22 cellular contexts compared by ENCODE assay signal in genomic region chr17:74332017-74332650, GRCh38. TPM values are rescaled to one million over a fixed set of nuclear protein-coding genes. Genes with fewer than 3 reads are reported as not detected.
DNase-seq lines count a peak whose midpoint lies in the region; ATAC-seq and TF ChIP-seq lines count a peak whose summit lies in the region.
"Had no signal": no experiment of that assay in that cellular context is flagged by ENCODE, and none has a peak within 500 bp of the region (broad histone marks: within the 10 kb centered on the region; RNA-seq: fewer than 3 reads in every experiment).

No MANE protein-coding gene starts in this region.

- peaks cover 21% of the 10 kb centered on the region for H3K27me3 Mint-ChIP-seq in glutamatergic neuron (ENCODE audit: unreplicated experiment)

- peak overlapping the region; percentile 83 for H3K4me3 Mint-ChIP-seq in glutamatergic neuron (ENCODE audit: unreplicated experiment)

- no peak overlapping the region for H3K4me3 ChIP-seq in H7 (ENCODE audit: insufficient read depth, low read depth, low read length)
- H3K4me3 ChIP-seq: colonic mucosa, GM12878, right lobe of liver, SK-N-MC had no signal

- DNase-seq in COLO668 (lab: John Stamatoyannopoulos, UW; ENCODE audit: unreplicated experiment) = peak; percentile 64
- peak; percentile 75 for DNase-seq in H7
- DNase-seq in NCI-H748 treated with DMSO at 0.1 percent for 48 hours (lab: John Stamatoyannopoulos, UW) = peak; percentile 1
- DNase-seq in glutamatergic neuron = no peak
- no peak for DNase-seq in stimulated activated naive CD4-positive, alpha-beta T cell (lab: John Stamatoyannopoulos, UW)
- DNase-seq in activated CD4-positive, alpha-beta T cell treated with anti-CD3 and anti-CD28 coated beads for 1 hour = no peak
- DNase-seq: activated CD4-positive, alpha-beta T cell treated with anti-CD3 and anti-CD28 coated beads for 4 hours; activated CD8-positive, alpha-beta memory T cell treated with anti-CD3 and anti-CD28 coated beads, Interleukin-2, amount 50 U/mL, for 48 hours; activated gamma-delta T cell; midbrain; NCI-H446; occipital lobe; right lobe of liver; T1000 had no signal

- peak overlapping the region; percentile 95 for H3K27ac Mint-ChIP-seq in glutamatergic neuron (ENCODE audit: unreplicated experiment)

- TF ChIP-seq CTCF in glutamatergic neuron (IDR thresholded peaks at IDR 0.05; ENCODE audit: partially characterized antibody, unreplicated experiment) = no peak

- peaks cover 10% of the 10 kb centered on the region for H3K36me3 Mint-ChIP-seq in glutamatergic neuron (ENCODE audit: unreplicated experiment)

- no peaks in the 10 kb centered on the region for H3K36me3 ChIP-seq in H7 (replicated peaks; ENCODE audit: control insufficient read depth, insufficient read depth, low read length)
- H3K36me3 ChIP-seq: colonic mucosa, right lobe of liver had no signal

- ATAC-seq in HG03025 (IDR thresholded peaks at IDR 0.05; ENCODE audit: low FRiP score, unreplicated experiment) = no peak

- peaks cover under 1% of the 10 kb centered on the region for H3K27me3 ChIP-seq in H7 (ENCODE audit: control insufficient read depth, insufficient read depth, low read length)
- H3K27me3 ChIP-seq: right lobe of liver had no signal

- H3K9me3 Mint-ChIP-seq in glutamatergic neuron (ENCODE audit: unreplicated experiment) = peaks cover 39% of the 10 kb centered on the region

- H3K4me1 Mint-ChIP-seq in glutamatergic neuron (ENCODE audit: low read depth, unreplicated experiment) = peaks cover 38% of the 10 kb centered on the region

RNA-seq across cellular contexts. Expression of gene KIF19, which starts 6.1 kb away (rescaled TPM):
- total RNA-seq in H7 (2014; rRNA removed; shearing (Covaris generic)) = 0.52 and 1.1 TPM in 2 replicates
- total RNA-seq in glutamatergic neuron (ENCODE audit: unreplicated experiment) = 80.8 TPM
- total RNA-seq: astrocyte, frontal cortex, G401, occipital lobe had no signal

RNA-seq across cellular contexts. Expression of gene BTBD17, which starts 29.5 kb away (rescaled TPM):
- 1.3 and 1.4 TPM in 2 replicates for total RNA-seq in H7 (2014; rRNA removed; shearing (Covaris generic))
- 310 TPM for total RNA-seq in glutamatergic neuron (ENCODE audit: unreplicated experiment)
- total RNA-seq: astrocyte, G401, GM12878, right lobe of liver had no signal

RNA-seq across cellular contexts. Expression of gene GPR142, which starts 35.2 kb away (rescaled TPM):
- not detected in 2 replicates for total RNA-seq in H7 (2014; rRNA removed; shearing (Covaris generic))
- 20.7 TPM for total RNA-seq in glutamatergic neuron (ENCODE audit: unreplicated experiment)
- total RNA-seq: astrocyte, frontal cortex, G401, GM12878, occipital lobe had no signal

RNA-seq across cellular contexts. Expression of gene DNAI2, which starts 58.1 kb away (rescaled TPM):
- not detected in 2 replicates for total RNA-seq in H7 (2014; rRNA removed; shearing (Covaris generic))
- total RNA-seq in glutamatergic neuron (ENCODE audit: unreplicated experiment) = not detected
- total RNA-seq: astrocyte, colonic mucosa, frontal cortex, G401, left colon, occipital lobe, right lobe of liver had no signal

Comparison
In these comparisons a context has a peak if more than half of its experiments do, and no peak if none do; other contexts are left out.
1. DNase-seq: peak in COLO668 (single experiment), H7 (single experiment) and NCI-H748 treated with DMSO at 0.1 percent for 48 hours (single experiment); none in glutamatergic neuron (single experiment), stimulated activated naive CD4-positive, alpha-beta T cell (0 of 6) and activated CD4-positive, alpha-beta T cell treated with anti-CD3 and anti-CD28 coated beads for 1 hour (single experiment).
2. RNA of gene KIF19, which starts 6.1 kb away (total RNA-seq): 80.8 TPM in glutamatergic neuron (single experiment); 0.52 to 1.1 TPM in H7; every median in the first group is over 10 times any median in the second.
3. RNA of gene BTBD17, which starts 29.5 kb away (total RNA-seq): 310 TPM in glutamatergic neuron (single experiment); 1.3 to 1.4 TPM in H7; every median in the first group is over 100 times any median in the second.
4. RNA of gene GPR142, which starts 35.2 kb away (total RNA-seq): 20.7 TPM in glutamatergic neuron (single experiment); not detected in H7; every median in the first group is over 10 times any median in the second.